Comparison of ENCODE assay signal across 18 cellular contexts in the genomic region with DNA sequence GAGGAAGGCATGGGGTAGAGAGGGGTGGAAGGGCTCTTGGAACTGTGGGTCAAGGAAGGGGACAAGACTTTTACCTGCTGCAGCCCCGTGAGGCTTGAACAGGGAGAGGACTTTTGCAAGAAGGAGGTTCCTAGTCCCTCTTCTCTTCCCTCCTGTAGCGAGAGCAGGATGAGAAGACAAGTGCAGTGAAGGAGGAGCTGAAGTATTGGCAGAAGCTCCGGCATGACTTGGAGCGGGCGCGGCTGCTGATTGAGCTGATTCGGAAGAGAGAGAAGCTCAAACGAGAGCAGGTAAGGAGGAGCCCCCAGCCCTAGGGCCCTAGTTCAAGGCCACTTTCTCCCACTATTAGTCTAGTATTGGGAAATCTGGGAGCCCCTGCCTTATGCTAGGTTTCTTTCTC. TPM values are rescaled to one million over a fixed set of nuclear protein-coding genes. Genes with fewer than 3 reads are reported as not detected.
DNase-seq lines count a peak whose midpoint lies in the region; ATAC-seq and TF ChIP-seq lines count a peak whose summit lies in the region.
"Had no signal": no experiment of that assay in that cellular context is flagged by ENCODE, and none has a peak within 500 bp of the region (broad histone marks: within the 10 kb centered on the region; RNA-seq: fewer than 3 reads in every experiment).

No MANE protein-coding gene starts in this region.

- no peak overlapping the region for H3K27ac ChIP-seq in naive thymus-derived CD4-positive, alpha-beta T cell (ENCODE audit: low read depth, low read length)
- no peak overlapping the region for H3K27ac ChIP-seq in hepatocyte
- H3K27ac ChIP-seq: 22Rv1, BLaER1, C4-2B, GM23248 had no signal

- CTCF ChIA-PET in naive thymus-derived CD4-positive, alpha-beta T cell (lab: Charles Lee): interaction anchor here (0.7 kb wide), 1 partner anchor 106 kb away, joined by 3 read pairs; no protein-coding TSS in a partner anchor

- peaks cover 66% of the 10 kb centered on the region for H3K79me2 ChIP-seq in hepatocyte

- no peaks in the 10 kb centered on the region for H3K9me2 ChIP-seq in hepatocyte (replicated peaks; ENCODE audit: insufficient read depth)

- H3K4me3 Mint-ChIP-seq in T-helper 17 cell: no peak overlapping the region
- H3K4me3 Mint-ChIP-seq in naive thymus-derived CD4-positive, alpha-beta T cell: no peak overlapping the region
- H3K4me3 Mint-ChIP-seq: B cell; CD8-positive, alpha-beta T cell had no signal

- TF ChIP-seq CTCF in hepatocyte (IDR thresholded peaks at IDR 0.05; ENCODE audit: poor library complexity): no peak

- H3K27me3 ChIP-seq in naive thymus-derived CD4-positive, alpha-beta T cell (ENCODE audit: control insufficient read depth in 2 of 2, insufficient read depth in 2 of 2, low read length in 2 of 2): no peaks in the 10 kb centered on the region
- no peaks in the 10 kb centered on the region for H3K27me3 ChIP-seq in hepatocyte
- H3K27me3 ChIP-seq: BLaER1 had no signal

- H3K4me3 ChIP-seq in naive thymus-derived CD4-positive, alpha-beta T cell (ENCODE audit: low read length): no peak overlapping the region
- no peak overlapping the region for H3K4me3 ChIP-seq in hepatocyte
- H3K4me3 ChIP-seq: BLaER1, GM23248 had no signal

- no peak overlapping the region for H3K4me2 ChIP-seq in hepatocyte
- H3K4me2 ChIP-seq: BLaER1 had no signal

- H3K36me3 Mint-ChIP-seq in T-helper 17 cell (ENCODE audit: low read depth): peaks cover 21% of the 10 kb centered on the region
- H3K36me3 Mint-ChIP-seq in naive thymus-derived CD4-positive, alpha-beta T cell: peaks cover 18 to 61% (median 57%) of the 10 kb centered on the region in 5 donors

- H3K27ac Mint-ChIP-seq in T-helper 17 cell: peak overlapping the region; percentile 61
- H3K27ac Mint-ChIP-seq in naive thymus-derived CD4-positive, alpha-beta T cell: no peak overlapping the region
- H3K27ac Mint-ChIP-seq: B cell; CD4-positive, CD25-positive, alpha-beta regulatory T cell; CD8-positive, alpha-beta T cell had no signal

- no peaks in the 10 kb centered on the region for H3K9me3 ChIP-seq in T-helper 17 cell (ENCODE audit: control insufficient read depth, low read length, poor library complexity, severe bottlenecking)
- no peaks in the 10 kb centered on the region for H3K9me3 ChIP-seq in naive thymus-derived CD4-positive, alpha-beta T cell (ENCODE audit: control insufficient read depth in 2 of 3, low read length in 3 of 3)
- H3K9me3 ChIP-seq in hepatocyte (ENCODE audit: low read depth): no peaks in the 10 kb centered on the region
- H3K9me3 ChIP-seq: Caco-2 had no signal

- ATAC-seq in T-helper 17 cell: no peak
- ATAC-seq in esophagus mucosa: peak; percentile 22
- peak; percentile 63 for ATAC-seq in sciatic nerve
- ATAC-seq in naive thymus-derived CD4-positive, alpha-beta T cell: no peak
- ATAC-seq: CD8-positive, alpha-beta T cell had no signal

- H3K27me3 Mint-ChIP-seq in T-helper 17 cell: no peaks in the 10 kb centered on the region
- peaks cover 0 to 3% (median 0%) of the 10 kb centered on the region in 5 donors for H3K27me3 Mint-ChIP-seq in naive thymus-derived CD4-positive, alpha-beta T cell
- H3K27me3 Mint-ChIP-seq: B cell; CD4-positive, CD25-positive, alpha-beta regulatory T cell had no signal

- 94% methylated on average over 8 of the region's 8 CpGs for WGBS in hepatocyte (ENCODE audit: low lambda C conversion rate, missing lambda C conversion rate)

- intact Hi-C loops in sciatic nerve (cut with DNase I): no loop called here
- intact Hi-C loops in naive thymus-derived CD4-positive, alpha-beta T cell (cut with micrococcal nuclease): no loop called here

- POLR2A ChIA-PET in naive thymus-derived CD4-positive, alpha-beta T cell (lab: Charles Lee): interaction anchor here (0.5 to 1.4 kb wide), 2 partner anchors 86 to 121 kb away, joined by 4 read pairs; no protein-coding TSS in a partner anchor

- DNase-seq in T-helper 17 cell (no peak), sciatic nerve (ENCODE audit: low spot score) (no peak), HuH-7.5 (ENCODE audit: low spot score) (no peak), hepatocyte (ENCODE audit: low spot score) (no peak)
- DNase-seq in naive thymus-derived CD4-positive, alpha-beta T cell: no peak
- DNase-seq: Caco-2; CD4-positive, CD25-positive, alpha-beta regulatory T cell; CD8-positive, alpha-beta T cell; DMS153; DND-41; GM23248; H7; HCEC 1CT had no signal

- no peak overlapping the region for H2AFZ ChIP-seq in hepatocyte
- H2AFZ ChIP-seq: GM23248 had no signal

- peaks cover 37% of the 10 kb centered on the region for H3K4me1 Mint-ChIP-seq in T-helper 17 cell
- peaks cover 41 to 48% (median 46%) of the 10 kb centered on the region in 7 donors for H3K4me1 Mint-ChIP-seq in naive thymus-derived CD4-positive, alpha-beta T cell

- peaks cover 50% of the 10 kb centered on the region for H4K20me1 ChIP-seq in hepatocyte (ENCODE audit: insufficient read depth, poor library complexity, severe bottlenecking)

- H3K4me1 ChIP-seq in naive thymus-derived CD4-positive, alpha-beta T cell (ENCODE audit: control insufficient read depth in 2 of 2, insufficient read depth in 2 of 2, low read length in 2 of 2): peaks cover 30 to 39% of the 10 kb centered on the region in 2 donors
- peaks cover 18% of the 10 kb centered on the region for H3K4me1 ChIP-seq in hepatocyte (ENCODE audit: insufficient read depth)
- H3K4me1 ChIP-seq: Caco-2 had no signal

- peaks cover 8 to 62% (median 14%) of the 10 kb centered on the region in 3 experiments for H3K36me3 ChIP-seq in naive thymus-derived CD4-positive, alpha-beta T cell (ENCODE audit: control insufficient read depth in 2 of 3, insufficient read depth in 3 of 3, low read length in 3 of 3)
- no peaks in the 10 kb centered on the region for H3K36me3 ChIP-seq in hepatocyte (replicated peaks; ENCODE audit: insufficient read depth, low read depth)

- peaks cover 0 to 3% (median 0%) of the 10 kb centered on the region in 11 donors for H3K9me3 Mint-ChIP-seq in naive thymus-derived CD4-positive, alpha-beta T cell
- H3K9me3 Mint-ChIP-seq: CD8-positive, alpha-beta T cell had no signal

RNA-seq across cellular contexts. Expression of a gene that starts 10.6 kb away (rescaled TPM):
- total RNA-seq in T-helper 17 cell (10 to 100 TPM; 27.6 to 30.6 TPM), esophagus mucosa (14.5 TPM), sciatic nerve (36.6 TPM), hepatocyte (31.4 and 33.7 TPM in 2 replicates)
- total RNA-seq in naive thymus-derived CD4-positive, alpha-beta T cell: 10 to 100 TPM; 27.5 to 40.0 (median 35.2) TPM
- polyA plus RNA-seq in naive thymus-derived CD4-positive, alpha-beta T cell: 1 to 10 TPM; 5.1 to 9.0 TPM
- polyA plus RNA-seq in hepatocyte: 25.5 and 25.9 TPM in 2 replicates

Comparison
In these comparisons a context has a peak if more than half of its experiments do, and no peak if none do; other contexts are left out.
1. ATAC-seq: peak in esophagus mucosa (single experiment) and sciatic nerve (single experiment); none in T-helper 17 cell (single experiment) and naive thymus-derived CD4-positive, alpha-beta T cell (single experiment).